ENCODE assay signal across 1 cellular context in genomic region chr10:24901686-24902399, GRCh38.
TF ChIP-seq lines count a peak whose summit lies in the region.

No MANE protein-coding gene starts in this region.

TF ChIP-seq in HEK293, 187 proteins besides CTCF, POLR2A, EP300 and RAD21 (continued from another document):
- peak; percentile 49; the same call in 1 of the 2 replicates for TF ChIP-seq ZNF184 (tag by site-specific recombination; IDR thresholded peaks at IDR 0.05)
- TF ChIP-seq KLF10 (tag by site-specific recombination; IDR thresholded peaks at IDR 0.05) = 0 out of 2 replicates have a peak, but pooled peaks have one; percentile 35
- TF ChIP-seq ZFHX2 (tag by site-specific recombination; conservative IDR thresholded peaks at IDR 0.05) = no peak
- 0 out of 2 replicates have a peak, but pooled peaks have one; percentile 39 for TF ChIP-seq KLF17 (tag by site-specific recombination; IDR thresholded peaks at IDR 0.05)
- no peak for TF ChIP-seq SP3 (tag by site-specific recombination; IDR thresholded peaks at IDR 0.05)
- TF ChIP-seq ZXDB (tag by site-specific recombination; IDR thresholded peaks at IDR 0.05) = no peak
- no peak for TF ChIP-seq OSR2 (tag by site-specific recombination; IDR thresholded peaks at IDR 0.05)
- no peak for TF ChIP-seq REPIN1 (tag by site-specific recombination; IDR thresholded peaks at IDR 0.05; ENCODE audit: low read depth)
- TF ChIP-seq PRDM1 (tag by site-specific recombination; IDR thresholded peaks at IDR 0.05) = peak; percentile 40; the same call in 1 of the 2 replicates
- no peak for TF ChIP-seq ZNF513 (tag by site-specific recombination; IDR thresholded peaks at IDR 0.05)
- no peak for TF ChIP-seq BCL11A (tag by site-specific recombination; IDR thresholded peaks at IDR 0.05; ENCODE audit: low read depth)
- TF ChIP-seq ZNF658 (tag by site-specific recombination; IDR thresholded peaks at IDR 0.05) = no peak
- TF ChIP-seq ZNF660 (tag by site-specific recombination; IDR thresholded peaks at IDR 0.05) = peak; percentile 51; the same call in 1 of the 2 replicates
- peak; percentile 83 for TF ChIP-seq ZNF692 (tag by site-specific recombination; IDR thresholded peaks at IDR 0.05)
- peak; percentile 56; the same call in 1 of the 2 replicates for TF ChIP-seq ZFP69B (tag by site-specific recombination; IDR thresholded peaks at IDR 0.05)
- TF ChIP-seq FEZF1 (tag by site-specific recombination; IDR thresholded peaks at IDR 0.05) = peak; percentile 85
- TF ChIP-seq MEIS1 (CRISPR knock-in tag; IDR thresholded peaks at IDR 0.05; ENCODE audit: borderline replicate concordance) = no peak
- no peak for TF ChIP-seq ZNF529 (tag by site-specific recombination; IDR thresholded peaks at IDR 0.05; ENCODE audit: insufficient replicate concordance)
- TF ChIP-seq ZEB2 (tag by site-specific recombination; IDR thresholded peaks at IDR 0.05) = 0 out of 2 replicates have a peak, but pooled peaks have one; percentile 28
- TF ChIP-seq ZNF549 (tag by site-specific recombination; IDR thresholded peaks at IDR 0.05) = no peak
- peak; percentile 70; the same call in 1 of the 2 replicates for TF ChIP-seq ZNF600 (tag by site-specific recombination; IDR thresholded peaks at IDR 0.05)
- no peak for TF ChIP-seq EGR2 (tag by site-specific recombination; IDR thresholded peaks at IDR 0.05; ENCODE audit: low read depth)
